In the genomic region with DNA sequence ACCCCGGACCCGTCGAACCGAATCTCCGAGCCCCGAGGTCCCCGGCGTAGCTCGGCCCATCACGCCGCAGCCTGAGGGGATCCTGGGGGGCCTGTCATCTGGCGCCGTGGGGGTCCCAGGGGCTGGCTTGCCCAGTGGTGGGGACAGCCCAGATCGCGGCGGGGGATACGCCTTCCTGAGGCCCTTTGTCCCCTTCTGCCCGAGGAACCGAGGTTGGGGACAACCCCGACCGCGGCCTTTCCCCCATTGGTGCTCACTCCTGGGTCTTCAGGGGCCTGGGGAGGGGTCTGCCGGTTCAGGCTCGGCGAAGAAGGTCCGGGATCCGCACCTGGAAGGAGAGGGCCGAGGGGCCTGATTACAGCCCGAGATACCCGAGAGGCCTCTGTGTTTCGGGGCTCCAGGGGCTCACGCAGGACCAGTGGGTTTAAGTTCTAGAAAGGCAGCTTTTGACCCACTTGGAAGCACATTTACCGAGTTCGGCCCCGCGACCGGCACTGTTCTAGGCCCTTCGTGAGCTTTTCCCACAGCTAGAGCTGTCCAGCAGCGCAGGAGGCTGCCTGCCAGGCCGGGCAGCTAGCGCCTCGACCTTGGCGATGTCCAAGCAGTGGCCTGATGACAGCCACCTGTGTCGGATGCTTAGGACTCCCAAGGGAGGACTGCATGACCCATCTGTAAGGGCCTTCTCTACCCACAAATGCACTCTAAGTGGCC, we compare ENCODE assay signal across 9 cellular contexts. TPM values are rescaled to one million over a fixed set of nuclear protein-coding genes. Genes with fewer than 3 reads are reported as not detected.
A peak's percentile ranks its signal among the peaks of the same experiment; 100 is the strongest.
DNase-seq lines count a peak whose midpoint lies in the region; ATAC-seq and TF ChIP-seq lines count a peak whose summit lies in the region.
"Had no signal": no experiment of that assay in that cellular context is flagged by ENCODE, and none has a peak within 500 bp of the region (broad histone marks: within the 10 kb centered on the region; RNA-seq: fewer than 3 reads in every experiment).

No MANE protein-coding gene starts in this region.

- H3K36me3 Mint-ChIP-seq in naive thymus-derived CD4-positive, alpha-beta T cell: peaks cover 4 to 8% (median 6%) of the 10 kb centered on the region in 5 donors

- DNase-seq in DND-41: no peak
- DNase-seq in RKO (ENCODE audit: low spot score): peak; percentile 53
- DNase-seq in epithelial cell of prostate (ENCODE audit: low read depth, low spot score): no peak
- DNase-seq in naive thymus-derived CD4-positive, alpha-beta T cell: peak in 5 of 9 donors; percentile 2 to 20 (median 10)
- no peak for DNase-seq in DMS153 (lab: John Stamatoyannopoulos, UW)
- DNase-seq in GOT3 (lab: John Stamatoyannopoulos, UW): no peak

- H3K36me3 ChIP-seq in DND-41 (ENCODE audit: insufficient read depth, low read length): no peaks in the 10 kb centered on the region; the same call in 1 of the 2 replicates
- H3K36me3 ChIP-seq in naive thymus-derived CD4-positive, alpha-beta T cell (ENCODE audit: control insufficient read depth in 2 of 3, insufficient read depth in 3 of 3, low read length in 3 of 3): peaks cover 0 to 4% (median 0%) of the 10 kb centered on the region in 3 experiments

- no peak overlapping the region for H3K4me3 Mint-ChIP-seq in naive thymus-derived CD4-positive, alpha-beta T cell
- H3K4me3 Mint-ChIP-seq: activated B cell treated with CpG ODN at 0.5 μM for 24 hours had no signal

- peaks cover 36 to 48% (median 38%) of the 10 kb centered on the region in 7 donors for H3K4me1 Mint-ChIP-seq in naive thymus-derived CD4-positive, alpha-beta T cell

- peak overlapping the region; percentile 98 for H3K4me2 ChIP-seq in DND-41 (ENCODE audit: insufficient read depth, low read length)

- H3K27ac ChIP-seq in DND-41 (ENCODE audit: low read length) (peak overlapping the region; percentile 66), epithelial cell of prostate (peak overlapping the region; percentile 92)
- peak overlapping the region; percentile 81 for H3K27ac ChIP-seq in naive thymus-derived CD4-positive, alpha-beta T cell (ENCODE audit: low read depth, low read length)

- no peaks in the 10 kb centered on the region for H3K27me3 Mint-ChIP-seq in naive thymus-derived CD4-positive, alpha-beta T cell
- H3K27me3 Mint-ChIP-seq: activated B cell treated with CpG ODN at 0.5 μM for 24 hours had no signal

- H3K27ac Mint-ChIP-seq in naive thymus-derived CD4-positive, alpha-beta T cell: peak overlapping the region in 7 of 9 donors; percentile 90 to 100 (median 97)

- ATAC-seq in DND-41 (ENCODE audit: insufficient read depth, low read depth) (no peak), GM21529 (IDR thresholded peaks at IDR 0.05; ENCODE audit: unreplicated experiment) (peak; percentile 3), HG03139 (IDR thresholded peaks at IDR 0.05; ENCODE audit: unreplicated experiment) (no peak)
- no peak for ATAC-seq in naive thymus-derived CD4-positive, alpha-beta T cell

- peak overlapping the region; percentile 91 for H3K9ac ChIP-seq in DND-41 (ENCODE audit: low read depth, low read length)

- no peak for TF ChIP-seq CTCF in DND-41 (IDR thresholded peaks at IDR 0.05; ENCODE audit: borderline replicate concordance, extremely low read depth, low read length, poor library complexity, severe bottlenecking)

- H4K20me1 ChIP-seq in DND-41 (ENCODE audit: insufficient read depth, low read length): no peaks in the 10 kb centered on the region; the same call in 1 of the 2 replicates

- peak overlapping the region; percentile 76 for H2AFZ ChIP-seq in DND-41 (ENCODE audit: low read depth, low read length)

- no peaks in the 10 kb centered on the region for H3K9me3 ChIP-seq in DND-41 (ENCODE audit: insufficient read depth, low read length, severe bottlenecking)
- no peaks in the 10 kb centered on the region for H3K9me3 ChIP-seq in naive thymus-derived CD4-positive, alpha-beta T cell (ENCODE audit: control insufficient read depth in 2 of 3, low read length in 3 of 3)

- intact Hi-C loops in naive thymus-derived CD4-positive, alpha-beta T cell (cut with micrococcal nuclease): loop anchor here (1.0 to 10.0 kb wide), 14 partner anchors 31 to 621 kb away; a partner anchor contains a TSS

- peaks cover 22% of the 10 kb centered on the region for H3K4me1 ChIP-seq in DND-41 (ENCODE audit: insufficient read depth, low read length)
- peaks cover 26 to 29% of the 10 kb centered on the region in 2 donors for H3K4me1 ChIP-seq in naive thymus-derived CD4-positive, alpha-beta T cell (ENCODE audit: control insufficient read depth in 2 of 2, insufficient read depth in 2 of 2, low read length in 2 of 2)

- peak overlapping the region; percentile 82 to 85; a peak in 3 of 4 replicates for H3K4me3 ChIP-seq in DND-41 (ENCODE audit: low read depth in 1 of 2, low read length in 2 of 2)
- H3K4me3 ChIP-seq in naive thymus-derived CD4-positive, alpha-beta T cell (ENCODE audit: low read length): peak overlapping the region; percentile 78

- CTCF ChIA-PET in naive thymus-derived CD4-positive, alpha-beta T cell (lab: Charles Lee): interaction anchor here (0.5 to 2.0 kb wide), 7 partner anchors 10 to 194 kb away, joined by 3 to 10 read pairs (median 4); a partner anchor contains a TSS

- peaks cover 17% of the 10 kb centered on the region for H3K79me2 ChIP-seq in DND-41 (ENCODE audit: insufficient read depth, low read length)

- H3K27me3 ChIP-seq in DND-41 (ENCODE audit: insufficient read depth, low read length, poor library complexity): no peaks in the 10 kb centered on the region
- H3K27me3 ChIP-seq in naive thymus-derived CD4-positive, alpha-beta T cell (ENCODE audit: control insufficient read depth in 2 of 2, insufficient read depth in 2 of 2, low read length in 2 of 2): no peaks in the 10 kb centered on the region

- POLR2A ChIA-PET in naive thymus-derived CD4-positive, alpha-beta T cell (lab: Charles Lee): interaction anchor here (0.6 to 2.5 kb wide), 12 partner anchors 9 to 1142 kb away, joined by 3 to 11 read pairs (median 6); a partner anchor contains a TSS

- H3K9me3 Mint-ChIP-seq in naive thymus-derived CD4-positive, alpha-beta T cell: no peaks in the 10 kb centered on the region
- H3K9me3 Mint-ChIP-seq: activated B cell treated with CpG ODN at 0.5 μM for 24 hours had no signal

RNA-seq across cellular contexts. Expression of a gene that starts 0.5 kb away (rescaled TPM):
- 10 to 100 TPM; 43.6 to 85.0 (median 67.7) TPM for total RNA-seq in naive thymus-derived CD4-positive, alpha-beta T cell
- 10 to 100 TPM; 19.4 to 21.9 TPM for polyA plus RNA-seq in naive thymus-derived CD4-positive, alpha-beta T cell

Comparison
In these comparisons a context has a peak if more than half of its experiments do, and no peak if none do; other contexts are left out.
1. DNase-seq: peak in RKO (single experiment) and naive thymus-derived CD4-positive, alpha-beta T cell (5 of 9); none in DND-41 (single experiment), epithelial cell of prostate (single experiment), DMS153 (single experiment) and GOT3 (single experiment).
2. Peak in every context shown above with its lines, with median percentiles within 50 percentile points of each other: H3K27ac ChIP-seq.